13 cellular contexts compared by ENCODE assay signal in genomic region chr7:142030294-142030693, GRCh38. TPM values are rescaled to one million over a fixed set of nuclear protein-coding genes. Genes with fewer than 3 reads are reported as not detected.
DNase-seq lines count a peak whose midpoint lies in the region; ATAC-seq and TF ChIP-seq lines count a peak whose summit lies in the region.
"Had no signal": no experiment of that assay in that cellular context is flagged by ENCODE, and none has a peak within 500 bp of the region (broad histone marks: within the 10 kb centered on the region; RNA-seq: fewer than 3 reads in every experiment).

No MANE protein-coding gene starts in this region.

- H3K27me3 ChIP-seq in ACC112 (ENCODE audit: insufficient read depth, low read length) = no peaks in the 10 kb centered on the region
- H3K27me3 ChIP-seq: ovary, SJSA1 had no signal

- peak overlapping the region; percentile 50; the same call in 1 of the 2 replicates for H3K27ac ChIP-seq in ACC112 (ENCODE audit: low read depth, low read length)
- H3K27ac ChIP-seq: lower lobe of right lung, ovary, SJSA1 had no signal

- no peaks in the 10 kb centered on the region for H3K36me3 ChIP-seq in ACC112 (ENCODE audit: insufficient read depth, low read length)
- H3K36me3 ChIP-seq: lower lobe of right lung, ovary, SJSA1 had no signal

- TF ChIP-seq POLR2A in GM18505 (IDR thresholded peaks at IDR 0.05; ENCODE audit: borderline replicate concordance, extremely low read depth, insufficient read depth, insufficient read length) = no peak

- no peaks in the 10 kb centered on the region for H3K79me2 ChIP-seq in ACC112 (ENCODE audit: control insufficient read depth, insufficient read depth, low read length, unreplicated experiment)

- peak overlapping the region; percentile 28 for H3K4me3 ChIP-seq in ACC112 (ENCODE audit: low read depth, low read length)
- H3K4me3 ChIP-seq: lower lobe of right lung, ovary, SJSA1 had no signal

- peak; percentile 22 for DNase-seq in LHCN-M2 (ENCODE audit: low read depth)
- peak; percentile 13 for DNase-seq in SW480 (ENCODE audit: low spot score)
- DNase-seq in iPS-NIHi7 (ENCODE audit: extremely low spot score) = peak; percentile 21
- DNase-seq in inferior parietal cortex (ENCODE audit: extremely low spot score) = no peak
- DNase-seq in CD1c-positive myeloid dendritic cell (ENCODE audit: extremely low spot score) = no peak
- DNase-seq: lower lobe of right lung; ovary; stimulated activated CD4-positive, alpha-beta T cell treated with anti-CD3 and anti-CD28 coated beads, Interleukin-4, amount 100 ng/mL, for 4 hours had no signal

- peak overlapping the region; percentile 1 for H2AFZ ChIP-seq in ACC112 (ENCODE audit: low read length, unreplicated experiment)

- ATAC-seq in GM18505 (IDR thresholded peaks at IDR 0.05; ENCODE audit: unreplicated experiment) = no peak
- ATAC-seq in activated CD4-positive, CD25-positive, alpha-beta regulatory T cell treated with anti-CD3 and anti-CD28 coated beads, Interleukin-2, amount 50 U/mL, for 24 hours = no peak

- H3K4me1 ChIP-seq in ACC112 (ENCODE audit: control insufficient read depth, insufficient read depth, low read length, unreplicated experiment) = peaks cover 42% of the 10 kb centered on the region
- H3K4me1 ChIP-seq: lower lobe of right lung, SJSA1 had no signal

RNA-seq across cellular contexts. Expression of gene MGAM, which starts 34.6 kb away (rescaled TPM):
- total RNA-seq in LHCN-M2 (2014; rRNA removed) = 0.06 and 0.17 TPM in 2 replicates
- 0.02 TPM for polyA plus RNA-seq in LHCN-M2 (2012)
- total RNA-seq: activated CD4-positive, alpha-beta T cell treated with anti-CD3 and anti-CD28 coated beads, Interleukin-2, amount 10 ng/mL, durations not matched to agents 24 days and 14 days; SJSA1 had no signal

RNA-seq across cellular contexts. Expression of gene TAS2R38, which starts 56.7 kb away (rescaled TPM):
- total RNA-seq in LHCN-M2 (2014; rRNA removed) = not detected in 2 replicates
- not detected for polyA plus RNA-seq in LHCN-M2 (2012)
- total RNA-seq: activated CD4-positive, alpha-beta T cell treated with anti-CD3 and anti-CD28 coated beads, Interleukin-2, amount 10 ng/mL, durations not matched to agents 24 days and 14 days; lower lobe of right lung; ovary; SJSA1 had no signal
- polyA plus RNA-seq: ovary had no signal

Comparison
In these comparisons a context has a peak if more than half of its experiments do, and no peak if none do; other contexts are left out.
1. DNase-seq: peak in LHCN-M2 (single experiment), SW480 (single experiment) and iPS-NIHi7 (single experiment); none in inferior parietal cortex (single experiment) and CD1c-positive myeloid dendritic cell (single experiment).